ENCODE assay signal across 2 cellular contexts in genomic region chr10:29322918-29323317, GRCh38.
TF ChIP-seq lines count a peak whose summit lies in the region.

No MANE protein-coding gene starts in this region.

TF ChIP-seq in GM23338, 12 proteins besides CTCF, POLR2A, EP300 and RAD21 (continued from another document):
- TF ChIP-seq REST (IDR thresholded peaks at IDR 0.05; ENCODE audit: unreplicated experiment) (no peak), CREB1 (CRISPR knock-in tag; IDR thresholded peaks at IDR 0.05; ENCODE audit: low read depth) (no peak), EZH2phosphoT487 (IDR thresholded peaks at IDR 0.05; ENCODE audit: unreplicated experiment) (no peak), ZNF462 (CRISPR knock-in tag; IDR thresholded peaks at IDR 0.05) (no peak), JUNB (IDR thresholded peaks at IDR 0.05; ENCODE audit: unreplicated experiment) (no peak), ZNF114 (CRISPR knock-in tag; IDR thresholded peaks at IDR 0.05) (no peak), NANOG (IDR thresholded peaks at IDR 0.05; ENCODE audit: borderline replicate concordance) (no peak), EZH2 (IDR thresholded peaks at IDR 0.05; ENCODE audit: low read depth, unreplicated experiment) (no peak)

TF ChIP-seq in liver, 16 proteins besides CTCF, POLR2A, EP300 and RAD21 (continued from another document):
- TF ChIP-seq REST (IDR thresholded peaks at IDR 0.05) (no peak), FOXA1 (IDR thresholded peaks at IDR 0.05) (no peak), EGR1 (IDR thresholded peaks at IDR 0.05; ENCODE audit: low read depth in 2 of 2) (no peak), SP1 (IDR thresholded peaks at IDR 0.05) (peak; percentile 47), MAX (IDR thresholded peaks at IDR 0.05) (peak; percentile 28), YY1 (IDR thresholded peaks at IDR 0.05) (peak; percentile 42), HNF4G (IDR thresholded peaks at IDR 0.05) (no peak)
